Comparison of ENCODE assay signal across 19 cellular contexts in the genomic region with DNA sequence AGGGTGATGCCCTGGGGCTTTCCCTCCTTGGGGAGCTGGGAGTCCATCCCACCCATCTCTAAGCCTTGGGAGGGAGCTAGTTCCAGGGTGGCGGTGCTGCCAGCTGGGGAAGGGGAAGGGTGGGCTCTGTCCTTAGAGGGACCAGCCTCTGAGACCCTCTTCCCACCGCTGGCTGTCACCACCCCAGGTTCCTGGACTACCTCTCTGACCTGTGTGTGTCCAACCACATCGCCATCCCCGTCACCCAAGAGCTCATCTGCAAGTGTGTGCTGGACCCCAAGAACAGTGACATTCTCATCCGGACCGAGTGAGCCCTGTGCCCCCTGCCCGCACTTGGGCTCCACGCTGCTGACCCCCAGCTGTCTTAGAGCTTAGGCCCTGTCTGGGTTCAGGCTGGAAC. TPM values are rescaled to one million over a fixed set of nuclear protein-coding genes. Genes with fewer than 3 reads are reported as not detected.
DNase-seq lines count a peak whose midpoint lies in the region; ATAC-seq and TF ChIP-seq lines count a peak whose summit lies in the region.
"Had no signal": no experiment of that assay in that cellular context is flagged by ENCODE, and none has a peak within 500 bp of the region (broad histone marks: within the 10 kb centered on the region; RNA-seq: fewer than 3 reads in every experiment).

No MANE protein-coding gene starts in this region.

- H4K20me1 ChIP-seq in H9 (ENCODE audit: control insufficient read depth, insufficient read depth, insufficient read length) = no peaks in the 10 kb centered on the region

- intact Hi-C loops in ovary (cut with DNase I) = no loop called here

- H2BK120ac ChIP-seq in H9 (ENCODE audit: low read depth, low read length, poor library complexity, severe bottlenecking) = no peak overlapping the region

- H3K4me3 Mint-ChIP-seq in activated T-cell treated with anti-CD3 and anti-CD28 coated beads, Interleukin-2, amount 50 U/mL, for 72 hours = no peak overlapping the region
- H3K4me3 Mint-ChIP-seq in activated T-cell treated with anti-CD3 and anti-CD28 coated beads, Interleukin-2, amount 50 U/mL, for 4 hours = no peak overlapping the region
- no peak overlapping the region for H3K4me3 Mint-ChIP-seq in H9
- peak overlapping the region; percentile 21 for H3K4me3 Mint-ChIP-seq in activated T-helper 17 cell treated with anti-CD3 and anti-CD28 coated beads, Interleukin-2, amount 50 U/mL, for 72 hours
- no peak overlapping the region for H3K4me3 Mint-ChIP-seq in stimulated activated effector memory CD8-positive, alpha-beta T cell treated with anti-CD3 and anti-CD28 coated beads, Interleukin-12 subunit alpha, Interleukin-12 subunit beta, amount 100 ng/mL, for 72 hours
- H3K4me3 Mint-ChIP-seq: brain had no signal

- H3K79me2 ChIP-seq in H9 (ENCODE audit: insufficient read depth, low read length) = no peaks in the 10 kb centered on the region

- no peak overlapping the region for H3K4me3 ChIP-seq in ovary
- H3K4me3 ChIP-seq: adrenal gland; BLaER1 treated with 17β-estradiol and CSF1 and Interleukin-3, amounts not matched to agents 10 nM and 100 nM; GM23248; uterus had no signal

- H3K9me3 Mint-ChIP-seq in activated T-cell treated with anti-CD3 and anti-CD28 coated beads, Interleukin-2, amount 50 U/mL, for 72 hours = no peaks in the 10 kb centered on the region
- no peaks in the 10 kb centered on the region for H3K9me3 Mint-ChIP-seq in activated T-cell treated with anti-CD3 and anti-CD28 coated beads, Interleukin-2, amount 50 U/mL, for 4 hours
- no peaks in the 10 kb centered on the region; a peak in 1 of 5 replicates for H3K9me3 Mint-ChIP-seq in H9
- no peaks in the 10 kb centered on the region for H3K9me3 Mint-ChIP-seq in activated T-helper 17 cell treated with anti-CD3 and anti-CD28 coated beads, Interleukin-2, amount 50 U/mL, for 72 hours
- H3K9me3 Mint-ChIP-seq in stimulated activated effector memory CD8-positive, alpha-beta T cell treated with anti-CD3 and anti-CD28 coated beads, Interleukin-12 subunit alpha, Interleukin-12 subunit beta, amount 100 ng/mL, for 72 hours = no peaks in the 10 kb centered on the region
- H3K9me3 Mint-ChIP-seq: brain had no signal

- no peak overlapping the region for H4K8ac ChIP-seq in H9 (replicated peaks; ENCODE audit: insufficient read length, low read depth, low read length)

- no peaks in the 10 kb centered on the region for H3K36me3 ChIP-seq in ovary
- H3K36me3 ChIP-seq: adrenal gland, uterus had no signal

- TF ChIP-seq POLR2A in ovary (IDR thresholded peaks at IDR 0.05) = no peak

- H2BK15ac ChIP-seq in H9 (ENCODE audit: low read depth, low read length) = no peak overlapping the region; the same call in 1 of the 2 replicates

- H3T11ph ChIP-seq in H9 (ENCODE audit: low read length) = no peak overlapping the region

- H2BK12ac ChIP-seq in H9 (ENCODE audit: insufficient read length, low read depth, low read length) = no peak overlapping the region

- H4K5ac ChIP-seq in H9 (ENCODE audit: insufficient read length, low read depth, low read length) = no peak overlapping the region

- H2AFZ ChIP-seq in H9 (ENCODE audit: low read length) = no peak overlapping the region
- H2AFZ ChIP-seq: GM23248 had no signal

- peaks cover 9% of the 10 kb centered on the region for H3K4me1 Mint-ChIP-seq in activated T-cell treated with anti-CD3 and anti-CD28 coated beads, Interleukin-2, amount 50 U/mL, for 72 hours (ENCODE audit: low read depth)
- H3K4me1 Mint-ChIP-seq in activated T-cell treated with anti-CD3 and anti-CD28 coated beads, Interleukin-2, amount 50 U/mL, for 4 hours (ENCODE audit: low read depth) = peaks cover 15% of the 10 kb centered on the region
- peaks cover 0 to 7% of the 10 kb centered on the region in 2 experiments; a peak in 2 of 4 replicates for H3K4me1 Mint-ChIP-seq in H9
- H3K4me1 Mint-ChIP-seq in activated T-helper 17 cell treated with anti-CD3 and anti-CD28 coated beads, Interleukin-2, amount 50 U/mL, for 72 hours = peaks cover 10% of the 10 kb centered on the region
- peaks cover 7% of the 10 kb centered on the region for H3K4me1 Mint-ChIP-seq in stimulated activated effector memory CD8-positive, alpha-beta T cell treated with anti-CD3 and anti-CD28 coated beads, Interleukin-12 subunit alpha, Interleukin-12 subunit beta, amount 100 ng/mL, for 72 hours

- H3K9ac ChIP-seq in H9 (ENCODE audit: extremely low read depth, insufficient read length, low read length) = no peak overlapping the region
- H3K9ac ChIP-seq: BLaER1 treated with 17β-estradiol and CSF1 and Interleukin-3, amounts not matched to agents 10 nM and 100 nM; GM23248 had no signal

- no peaks in the 10 kb centered on the region for H3K23me2 ChIP-seq in H9 (ENCODE audit: insufficient read length, low read depth, low read length, poor library complexity, severe bottlenecking)

- no peaks in the 10 kb centered on the region for H3K27me3 ChIP-seq in H9 (ENCODE audit: insufficient read depth, low read length)
- H3K27me3 ChIP-seq in ovary = no peaks in the 10 kb centered on the region
- H3K27me3 ChIP-seq: adrenal gland; BLaER1 treated with 17β-estradiol and CSF1 and Interleukin-3, amounts not matched to agents 10 nM and 100 nM; uterus had no signal

- no peaks in the 10 kb centered on the region for H3K27me3 Mint-ChIP-seq in activated T-cell treated with anti-CD3 and anti-CD28 coated beads, Interleukin-2, amount 50 U/mL, for 72 hours (ENCODE audit: low read depth)
- no peaks in the 10 kb centered on the region for H3K27me3 Mint-ChIP-seq in activated T-cell treated with anti-CD3 and anti-CD28 coated beads, Interleukin-2, amount 50 U/mL, for 4 hours (ENCODE audit: low read depth)
- no peaks in the 10 kb centered on the region for H3K27me3 Mint-ChIP-seq in H9 (ENCODE audit: low read depth)
- no peaks in the 10 kb centered on the region for H3K27me3 Mint-ChIP-seq in activated T-helper 17 cell treated with anti-CD3 and anti-CD28 coated beads, Interleukin-2, amount 50 U/mL, for 72 hours

- ATAC-seq in activated T-cell treated with anti-CD3 and anti-CD28 coated beads, Interleukin-2, amount 50 U/mL, for 72 hours (replicated peaks in 1 of 2) = no peak
- no peak for ATAC-seq in activated T-cell treated with anti-CD3 and anti-CD28 coated beads, Interleukin-2, amount 50 U/mL, for 4 hours
- ATAC-seq in activated T-helper 17 cell treated with anti-CD3 and anti-CD28 coated beads, Interleukin-2, amount 50 U/mL, for 72 hours (replicated peaks) = no peak
- no peak for ATAC-seq in stimulated activated effector memory CD8-positive, alpha-beta T cell treated with anti-CD3 and anti-CD28 coated beads, Interleukin-12 subunit alpha, Interleukin-12 subunit beta, amount 100 ng/mL, for 72 hours

- H3K9me3 ChIP-seq in H9 (ENCODE audit: control insufficient read depth, low read depth, low read length) = no peaks in the 10 kb centered on the region
- no peaks in the 10 kb centered on the region for H3K9me3 ChIP-seq in ovary
- H3K9me3 ChIP-seq: adrenal gland; BLaER1 treated with 17β-estradiol and CSF1 and Interleukin-3, amounts not matched to agents 10 nM and 100 nM; uterus had no signal

- H3K79me1 ChIP-seq in H9 (ENCODE audit: insufficient read depth, low read depth, low read length, poor library complexity, severe bottlenecking) = no peaks in the 10 kb centered on the region

- no peak overlapping the region for H3K14ac ChIP-seq in H9 (ENCODE audit: insufficient read depth, low read length)

- H3K4me2 ChIP-seq in H9 (ENCODE audit: insufficient read depth, insufficient read length, low read length) = no peak overlapping the region
- H3K4me2 ChIP-seq: BLaER1 treated with 17β-estradiol and CSF1 and Interleukin-3, amounts not matched to agents 10 nM and 100 nM had no signal

- no peak overlapping the region for H3K23ac ChIP-seq in H9 (ENCODE audit: insufficient read length, low read depth, low read length)

- no CpG with 5 or more reads among the region's 8 CpGs for WGBS in H9 (ENCODE audit: extremely low coverage, insufficient read length, low lambda C conversion rate)
- 95 to 96% (median 95%) methylated on average over 8 of the region's 8 CpGs for WGBS in ovary, 3 donors

- no peak overlapping the region for H2BK20ac ChIP-seq in H9 (ENCODE audit: low read depth, low read length, poor library complexity, severe bottlenecking)

- H3K27ac ChIP-seq in H9 (ENCODE audit: insufficient read length, low read depth, low read length) = no peak overlapping the region
- H3K27ac ChIP-seq in ovary = no peak overlapping the region
- H3K27ac ChIP-seq: BLaER1 treated with 17β-estradiol and CSF1 and Interleukin-3, amounts not matched to agents 10 nM and 100 nM; GM23248; uterus had no signal

- peak overlapping the region; percentile 23 for H3K27ac Mint-ChIP-seq in activated T-cell treated with anti-CD3 and anti-CD28 coated beads, Interleukin-2, amount 50 U/mL, for 72 hours
- peak overlapping the region in 2 of 3 experiments; percentile 14 to 34; a peak in 2 of 7 replicates for H3K27ac Mint-ChIP-seq in H9
- peak overlapping the region; percentile 66 for H3K27ac Mint-ChIP-seq in activated T-helper 17 cell treated with anti-CD3 and anti-CD28 coated beads, Interleukin-2, amount 50 U/mL, for 72 hours
- peak overlapping the region; percentile 60 for H3K27ac Mint-ChIP-seq in stimulated activated effector memory CD8-positive, alpha-beta T cell treated with anti-CD3 and anti-CD28 coated beads, Interleukin-12 subunit alpha, Interleukin-12 subunit beta, amount 100 ng/mL, for 72 hours
- H3K27ac Mint-ChIP-seq: brain had no signal

- DNase-seq in activated T-cell treated with anti-CD3 and anti-CD28 coated beads, Interleukin-2, amount 50 U/mL, for 72 hours = no peak
- no peak for DNase-seq in activated T-cell treated with anti-CD3 and anti-CD28 coated beads, Interleukin-2, amount 50 U/mL, for 4 hours
- DNase-seq in H9 (no peak), ovary (no peak), DMS79 (lab: John Stamatoyannopoulos, UW) (no peak), COLO668 (lab: John Stamatoyannopoulos, UW; ENCODE audit: unreplicated experiment) (no peak)
- DNase-seq in stimulated activated effector memory CD8-positive, alpha-beta T cell treated with anti-CD3 and anti-CD28 coated beads, Interleukin-12 subunit alpha, Interleukin-12 subunit beta, amount 100 ng/mL, for 72 hours (ENCODE audit: low spot score in 2 of 2) = no peak
- DNase-seq: adrenal gland, DMS 273 treated with DMSO at 0.1 percent for 48 hours, GM23248, mesenchymal stem cell, NCI-H1417 treated with DMSO at 0.1 percent for 48 hours, NCI-H774, SHP77 treated with DMSO at 0.1 percent for 48 hours, SW 1271, uterus had no signal

- H3K4ac ChIP-seq in H9 (ENCODE audit: low read depth, low read length) = no peak overlapping the region

- H3K18ac ChIP-seq in H9 (ENCODE audit: insufficient read length, low read depth, low read length) = no peak overlapping the region

- H3K56ac ChIP-seq in H9 (ENCODE audit: insufficient read length, low read depth, low read length) = no peak overlapping the region

- no peak overlapping the region for H2BK5ac ChIP-seq in H9 (ENCODE audit: insufficient read length, low read length)

- TF ChIP-seq EP300 in ovary (IDR thresholded peaks at IDR 0.05) = no peak

- H3K36me3 Mint-ChIP-seq in activated T-cell treated with anti-CD3 and anti-CD28 coated beads, Interleukin-2, amount 50 U/mL, for 72 hours (ENCODE audit: insufficient read depth in 2 of 2) = peaks cover 3 to 9% of the 10 kb centered on the region in 2 donors
- peaks cover 26% of the 10 kb centered on the region for H3K36me3 Mint-ChIP-seq in activated T-cell treated with anti-CD3 and anti-CD28 coated beads, Interleukin-2, amount 50 U/mL, for 4 hours (ENCODE audit: insufficient read depth)
- H3K36me3 Mint-ChIP-seq in H9 (ENCODE audit: insufficient read depth in 1 of 3, low read depth in 3 of 3) = peaks cover 23 to 71% (median 43%) of the 10 kb centered on the region in 3 experiments; a peak in 6 of 7 replicates
- H3K36me3 Mint-ChIP-seq in activated T-helper 17 cell treated with anti-CD3 and anti-CD28 coated beads, Interleukin-2, amount 50 U/mL, for 72 hours (ENCODE audit: low read depth) = peaks cover 91% of the 10 kb centered on the region
- H3K36me3 Mint-ChIP-seq in stimulated activated effector memory CD8-positive, alpha-beta T cell treated with anti-CD3 and anti-CD28 coated beads, Interleukin-12 subunit alpha, Interleukin-12 subunit beta, amount 100 ng/mL, for 72 hours = peaks cover 96% of the 10 kb centered on the region
- H3K36me3 Mint-ChIP-seq: brain had no signal

- no peak overlapping the region for H4K91ac ChIP-seq in H9 (ENCODE audit: insufficient read length, low read depth, low read length)

- TF ChIP-seq CTCF in H9 (conservative IDR thresholded peaks at IDR 0.05) = no peak
- TF ChIP-seq CTCF in ovary (IDR thresholded peaks at IDR 0.05) = no peak

- H3K4me1 ChIP-seq in H9 (ENCODE audit: insufficient read depth, low read length) (no peaks in the 10 kb centered on the region), ovary (ENCODE audit: insufficient read depth) (no peaks in the 10 kb centered on the region)
- H3K4me1 ChIP-seq: uterus had no signal

- no peak overlapping the region for H2AK5ac ChIP-seq in H9 (ENCODE audit: insufficient read length, low read length)

RNA-seq across cellular contexts. Expression of gene UQCC2, which starts 43.2 kb away (rescaled TPM):
- 10 to 100 TPM; 50.6 to 59.9 TPM for total RNA-seq in activated T-cell treated with anti-CD3 and anti-CD28 coated beads, Interleukin-2, amount 50 U/mL, for 72 hours
- total RNA-seq in activated T-cell treated with anti-CD3 and anti-CD28 coated beads, Interleukin-2, amount 50 U/mL, for 4 hours = 100 to 1,000 TPM; 108 to 142 (median 110) TPM
- 134 and 140 TPM in 2 replicates for total RNA-seq in H9 (2021)
- 100 to 1,000 TPM in 1 of 2 donors, 10 to 100 TPM in 1; 65.5 to 112 TPM for total RNA-seq in activated T-helper 17 cell treated with anti-CD3 and anti-CD28 coated beads, Interleukin-2, amount 50 U/mL, for 72 hours
- 10 to 100 TPM in 6 of 7 donors, 1 to 10 TPM in 1; 9.1 to 65.2 (median 38.0) TPM for total RNA-seq in ovary
- 10 to 100 TPM; 28.7 to 52.4 TPM for polyA plus RNA-seq in ovary

RNA-seq across cellular contexts. Expression of gene ITPR3, which starts 47.2 kb away (rescaled TPM):
- total RNA-seq in activated T-cell treated with anti-CD3 and anti-CD28 coated beads, Interleukin-2, amount 50 U/mL, for 72 hours = 10 to 100 TPM; 49.9 to 52.5 TPM
- total RNA-seq in activated T-cell treated with anti-CD3 and anti-CD28 coated beads, Interleukin-2, amount 50 U/mL, for 4 hours = 10 to 100 TPM; 34.6 to 37.2 (median 35.5) TPM
- 39.1 and 40.3 TPM in 2 replicates for total RNA-seq in H9 (2021)
- 10 to 100 TPM; 57.0 to 59.7 TPM for total RNA-seq in activated T-helper 17 cell treated with anti-CD3 and anti-CD28 coated beads, Interleukin-2, amount 50 U/mL, for 72 hours
- 10 to 100 TPM in 6 of 7 donors, 1 to 10 TPM in 1; 3.7 to 31.1 (median 20.1) TPM for total RNA-seq in ovary
- polyA plus RNA-seq in ovary = 1 to 10 TPM; 3.6 to 6.9 TPM
